ENCODE assay signal across 19 cellular contexts in the genomic region with DNA sequence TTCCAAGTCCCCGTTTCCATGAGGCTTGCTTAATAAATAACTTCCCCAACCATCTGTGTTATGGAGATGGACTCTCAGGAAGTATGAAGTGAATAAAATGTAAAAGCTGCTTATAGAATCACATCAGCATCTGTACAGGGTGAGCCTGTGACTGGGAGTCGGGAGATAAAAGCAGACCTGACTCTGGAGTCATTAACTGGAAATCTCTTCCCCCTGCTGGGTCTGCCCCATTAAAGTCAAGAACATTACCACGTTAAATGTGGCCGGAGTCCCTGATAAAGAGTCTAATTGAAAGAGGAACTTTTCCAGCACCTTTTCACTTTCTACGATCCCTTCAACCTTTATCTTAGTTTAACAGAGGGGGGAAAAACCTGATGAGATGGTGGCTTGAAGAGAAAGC.
DNase-seq lines count a peak whose midpoint lies in the region; ATAC-seq and TF ChIP-seq lines count a peak whose summit lies in the region.
"Had no signal": no experiment of that assay in that cellular context is flagged by ENCODE, and none has a peak within 500 bp of the region (broad histone marks: within the 10 kb centered on the region; RNA-seq: fewer than 3 reads in every experiment).

No MANE protein-coding gene starts in this region.

- CTCF ChIA-PET in activated naive CD4-positive, alpha-beta T cell treated with anti-CD3 and anti-CD28 coated beads for 36 hours (lab: Charles Lee): no interaction called here

- no peak for ATAC-seq in HG03378 (IDR thresholded peaks at IDR 0.05; ENCODE audit: unreplicated experiment)

- intact Hi-C loops in activated naive CD4-positive, alpha-beta T cell treated with anti-CD3 and anti-CD28 coated beads for 36 hours (cut with micrococcal nuclease): no loop called here

- no peaks in the 10 kb centered on the region for H3K36me3 Mint-ChIP-seq in activated naive CD4-positive, alpha-beta T cell treated with anti-CD3 and anti-CD28 coated beads for 36 hours (ENCODE audit: low read depth)
- no peaks in the 10 kb centered on the region for H3K36me3 Mint-ChIP-seq in nephron progenitor cell (ENCODE audit: low read depth)
- H3K36me3 Mint-ChIP-seq: CD14-positive monocyte; CD8-positive, alpha-beta memory T cell had no signal

- no peaks in the 10 kb centered on the region for H3K79me2 ChIP-seq in neural cell (replicated peaks; ENCODE audit: insufficient read depth, low read length)

- DNase-seq in DMS 273 (lab: John Stamatoyannopoulos, UW; ENCODE audit: unreplicated experiment): peak; percentile 11
- no peak for DNase-seq in DMS 273 treated with DMSO at 0.1 percent for 48 hours (lab: John Stamatoyannopoulos, UW)
- peak; percentile 54 for DNase-seq in SK-N-DZ (ENCODE audit: low spot score)
- no peak for DNase-seq in activated naive CD4-positive, alpha-beta T cell treated with anti-CD3 and anti-CD28 coated beads for 36 hours
- no peak for DNase-seq in nephron progenitor cell
- DNase-seq: CD4-positive, alpha-beta T cell; CD8-positive, alpha-beta memory T cell; DMS153; DND-41; GM23248; H7; HCEC 1CT had no signal

- no peaks in the 10 kb centered on the region for H3K9me3 ChIP-seq in neural cell (ENCODE audit: low read length)
- H3K9me3 ChIP-seq: BLaER1 treated with 17β-estradiol and CSF1 and Interleukin-3, amounts not matched to agents 10 nM and 100 nM had no signal

- H3K4me1 Mint-ChIP-seq in activated naive CD4-positive, alpha-beta T cell treated with anti-CD3 and anti-CD28 coated beads for 36 hours (ENCODE audit: low read depth): no peaks in the 10 kb centered on the region
- H3K4me1 Mint-ChIP-seq in nephron progenitor cell: no peaks in the 10 kb centered on the region
- H3K4me1 Mint-ChIP-seq: B cell; CD14-positive monocyte; CD8-positive, alpha-beta memory T cell had no signal

- no peaks in the 10 kb centered on the region for H3K9me3 Mint-ChIP-seq in activated naive CD4-positive, alpha-beta T cell treated with anti-CD3 and anti-CD28 coated beads for 36 hours
- H3K9me3 Mint-ChIP-seq in nephron progenitor cell: no peaks in the 10 kb centered on the region

- no peak for TF ChIP-seq EP300 in neural cell (conservative IDR thresholded peaks at IDR 0.05; ENCODE audit: poor library complexity, severe bottlenecking)

- no peak overlapping the region for H3K4me3 ChIP-seq in neural cell (ENCODE audit: low read length)
- H3K4me3 ChIP-seq: BLaER1 treated with 17β-estradiol and CSF1 and Interleukin-3, amounts not matched to agents 10 nM and 100 nM; GM23248 had no signal

- H3K4me3 Mint-ChIP-seq in activated naive CD4-positive, alpha-beta T cell treated with anti-CD3 and anti-CD28 coated beads for 36 hours: no peak overlapping the region
- no peak overlapping the region for H3K4me3 Mint-ChIP-seq in nephron progenitor cell
- H3K4me3 Mint-ChIP-seq: B cell; CD14-positive monocyte; CD4-positive, alpha-beta T cell; CD8-positive, alpha-beta memory T cell had no signal

- TF ChIP-seq CTCF in VCaP (conservative IDR thresholded peaks at IDR 0.05) (no peak), neural cell (IDR thresholded peaks at IDR 0.05; ENCODE audit: poor library complexity, severe bottlenecking) (no peak), nephron progenitor cell (IDR thresholded peaks at IDR 0.05) (no peak)

- no peaks in the 10 kb centered on the region for H4K20me1 ChIP-seq in neural cell (ENCODE audit: insufficient read depth)
- H4K20me1 ChIP-seq: BLaER1 treated with 17β-estradiol and CSF1 and Interleukin-3, amounts not matched to agents 10 nM and 100 nM had no signal

- H3F3A ChIP-seq in neural cell (ENCODE audit: insufficient read depth, low read length, poor library complexity, severe bottlenecking): no peaks in the 10 kb centered on the region

- no peak overlapping the region for H3K27ac Mint-ChIP-seq in activated naive CD4-positive, alpha-beta T cell treated with anti-CD3 and anti-CD28 coated beads for 36 hours
- no peak overlapping the region for H3K27ac Mint-ChIP-seq in nephron progenitor cell
- H3K27ac Mint-ChIP-seq: B cell; CD4-positive, alpha-beta T cell; CD8-positive, alpha-beta memory T cell had no signal

- H3K9me2 ChIP-seq in neural cell (ENCODE audit: insufficient read depth, low read length): no peaks in the 10 kb centered on the region

- H3K27me3 Mint-ChIP-seq in activated naive CD4-positive, alpha-beta T cell treated with anti-CD3 and anti-CD28 coated beads for 36 hours (ENCODE audit: low read depth): peaks cover 2% of the 10 kb centered on the region
- H3K27me3 Mint-ChIP-seq in nephron progenitor cell (ENCODE audit: low read depth, poor library complexity): no peaks in the 10 kb centered on the region
- H3K27me3 Mint-ChIP-seq: B cell; CD4-positive, alpha-beta T cell; CD8-positive, alpha-beta memory T cell had no signal

- H3K36me3 ChIP-seq in neural cell (ENCODE audit: insufficient read depth, low read length): no peaks in the 10 kb centered on the region
- H3K36me3 ChIP-seq: BLaER1 treated with 17β-estradiol and CSF1 and Interleukin-3, amounts not matched to agents 10 nM and 100 nM had no signal

- peak overlapping the region; percentile 32 for H3K27ac ChIP-seq in VCaP
- H3K27ac ChIP-seq in neural cell (ENCODE audit: low read length): peak overlapping the region; percentile 3
- H3K27ac ChIP-seq: 22Rv1; BLaER1 treated with 17β-estradiol and CSF1 and Interleukin-3, amounts not matched to agents 10 nM and 100 nM; GM23248 had no signal

- H3K9ac ChIP-seq in neural cell (ENCODE audit: low read length): no peak overlapping the region
- H3K9ac ChIP-seq: BLaER1 treated with 17β-estradiol and CSF1 and Interleukin-3, amounts not matched to agents 10 nM and 100 nM; GM23248 had no signal

- H3K4me2 ChIP-seq in neural cell (ENCODE audit: low read length): peak overlapping the region; percentile 0
- H3K4me2 ChIP-seq: BLaER1 treated with 17β-estradiol and CSF1 and Interleukin-3, amounts not matched to agents 10 nM and 100 nM had no signal

- no peak for TF ChIP-seq RAD21 in neural cell (conservative IDR thresholded peaks at IDR 0.05)

- no peaks in the 10 kb centered on the region for H3K27me3 ChIP-seq in neural cell (ENCODE audit: insufficient read depth, low read depth, low read length)
- H3K27me3 ChIP-seq: BLaER1 treated with 17β-estradiol and CSF1 and Interleukin-3, amounts not matched to agents 10 nM and 100 nM had no signal

- no peak overlapping the region for H2AFZ ChIP-seq in neural cell (ENCODE audit: low read depth, low read length)
- H2AFZ ChIP-seq: GM23248 had no signal

TF ChIP-seq in neural cell, 6 proteins besides CTCF, POLR2A, EP300 and RAD21:
- TF ChIP-seq TAF1 (IDR thresholded peaks at IDR 0.05; ENCODE audit: low read depth) (no peak), MXI1 (conservative IDR thresholded peaks at IDR 0.05; ENCODE audit: poor library complexity, severe bottlenecking) (no peak), EZH2 (IDR thresholded peaks at IDR 0.05; ENCODE audit: borderline replicate concordance, insufficient read depth, low read length, poor library complexity, severe bottlenecking) (no peak), POLR2AphosphoS5 (IDR thresholded peaks at IDR 0.05) (no peak), SMC3 (conservative IDR thresholded peaks at IDR 0.05; ENCODE audit: poor library complexity) (no peak)
- TF ChIP-seq, protein P1, sequence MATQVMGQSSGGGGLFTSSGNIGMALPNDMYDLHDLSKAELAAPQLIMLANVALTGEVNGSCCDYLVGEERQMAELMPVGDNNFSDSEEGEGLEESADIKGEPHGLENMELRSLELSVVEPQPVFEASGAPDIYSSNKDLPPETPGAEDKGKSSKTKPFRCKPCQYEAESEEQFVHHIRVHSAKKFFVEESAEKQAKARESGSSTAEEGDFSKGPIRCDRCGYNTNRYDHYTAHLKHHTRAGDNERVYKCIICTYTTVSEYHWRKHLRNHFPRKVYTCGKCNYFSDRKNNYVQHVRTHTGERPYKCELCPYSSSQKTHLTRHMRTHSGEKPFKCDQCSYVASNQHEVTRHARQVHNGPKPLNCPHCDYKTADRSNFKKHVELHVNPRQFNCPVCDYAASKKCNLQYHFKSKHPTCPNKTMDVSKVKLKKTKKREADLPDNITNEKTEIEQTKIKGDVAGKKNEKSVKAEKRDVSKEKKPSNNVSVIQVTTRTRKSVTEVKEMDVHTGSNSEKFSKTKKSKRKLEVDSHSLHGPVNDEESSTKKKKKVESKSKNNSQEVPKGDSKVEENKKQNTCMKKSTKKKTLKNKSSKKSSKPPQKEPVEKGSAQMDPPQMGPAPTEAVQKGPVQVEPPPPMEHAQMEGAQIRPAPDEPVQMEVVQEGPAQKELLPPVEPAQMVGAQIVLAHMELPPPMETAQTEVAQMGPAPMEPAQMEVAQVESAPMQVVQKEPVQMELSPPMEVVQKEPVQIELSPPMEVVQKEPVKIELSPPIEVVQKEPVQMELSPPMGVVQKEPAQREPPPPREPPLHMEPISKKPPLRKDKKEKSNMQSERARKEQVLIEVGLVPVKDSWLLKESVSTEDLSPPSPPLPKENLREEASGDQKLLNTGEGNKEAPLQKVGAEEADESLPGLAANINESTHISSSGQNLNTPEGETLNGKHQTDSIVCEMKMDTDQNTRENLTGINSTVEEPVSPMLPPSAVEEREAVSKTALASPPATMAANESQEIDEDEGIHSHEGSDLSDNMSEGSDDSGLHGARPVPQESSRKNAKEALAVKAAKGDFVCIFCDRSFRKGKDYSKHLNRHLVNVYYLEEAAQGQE (IDR thresholded peaks at IDR 0.05; ENCODE audit: borderline replicate concordance): no peak

Comparison
In these comparisons a context has a peak if more than half of its experiments do, and no peak if none do; other contexts are left out.
1. DNase-seq: peak in DMS 273 (single experiment) and SK-N-DZ (single experiment); none in DMS 273 treated with DMSO at 0.1 percent for 48 hours (single experiment), activated naive CD4-positive, alpha-beta T cell treated with anti-CD3 and anti-CD28 coated beads for 36 hours (single experiment) and nephron progenitor cell (single experiment).